16 cellular contexts compared by ENCODE assay signal in genomic region chr13:80783926-80784325, GRCh38.
A peak's percentile ranks its signal among the peaks of the same experiment; 100 is the strongest.
DNase-seq lines count a peak whose midpoint lies in the region; ATAC-seq and TF ChIP-seq lines count a peak whose summit lies in the region.
"Had no signal": no experiment of that assay in that cellular context is flagged by ENCODE, and none has a peak within 500 bp of the region (broad histone marks: within the 10 kb centered on the region; RNA-seq: fewer than 3 reads in every experiment).

No MANE protein-coding gene starts in this region.

- ATAC-seq in HG02870 (IDR thresholded peaks at IDR 0.05; ENCODE audit: unreplicated experiment), result no peak
- ATAC-seq in GM19035 (IDR thresholded peaks at IDR 0.05; ENCODE audit: unreplicated experiment), result no peak

- no peaks in the 10 kb centered on the region for H3F3A ChIP-seq in smooth muscle cell (ENCODE audit: low read depth)

- H3K27ac ChIP-seq in iPS-20b (ENCODE audit: low read length) (no peak overlapping the region), smooth muscle cell (ENCODE audit: low read depth) (peak overlapping the region; percentile 5)

- H3K4me1 ChIP-seq in iPS-20b (ENCODE audit: insufficient read depth, low read length), result peaks cover 8% of the 10 kb centered on the region; the same call in 1 of the 2 replicates
- H3K4me1 ChIP-seq in smooth muscle cell (ENCODE audit: low read depth), result peaks cover 16% of the 10 kb centered on the region

- no peaks in the 10 kb centered on the region for H3K79me2 ChIP-seq in smooth muscle cell (ENCODE audit: low read depth)

- no peak for TF ChIP-seq CTCF in smooth muscle cell (IDR thresholded peaks at IDR 0.05; ENCODE audit: borderline replicate concordance, insufficient read depth, poor library complexity, severe bottlenecking)

- H3K4me2 ChIP-seq in smooth muscle cell, result peak overlapping the region; percentile 11

- no peaks in the 10 kb centered on the region for H3K36me3 ChIP-seq in iPS-20b (ENCODE audit: insufficient read depth, low read depth, low read length)
- no peaks in the 10 kb centered on the region for H3K36me3 ChIP-seq in smooth muscle cell (ENCODE audit: low read depth)

- H3K4me3 ChIP-seq in iPS-20b (ENCODE audit: low read length) (no peak overlapping the region), smooth muscle cell (no peak overlapping the region)

- 0 out of 2 replicates have a peak overlapping the region, but pooled peaks have one; percentile 10 for H3K9ac ChIP-seq in iPS-20b (ENCODE audit: low read depth, low read length)
- H3K9ac ChIP-seq in smooth muscle cell (ENCODE audit: low read depth), result no peak overlapping the region

- H2AFZ ChIP-seq in smooth muscle cell (ENCODE audit: low read depth), result peak overlapping the region; percentile 61

- DNase-seq in NCI-H2107 (lab: John Stamatoyannopoulos, UW), result peak; percentile 25
- DNase-seq in cerebellum (ENCODE audit: low spot score), result peak; percentile 29
- DNase-seq in smooth muscle cell (lab: John Stamatoyannopoulos, UW; ENCODE audit: unreplicated experiment), result no peak
- no peak for DNase-seq in NK-92 treated with Interleukin-12 subunit alpha and Interleukin-12 subunit beta, amount 100 ng/mL, for 24 hours (lab: John Stamatoyannopoulos, UW)
- no peak for DNase-seq in NCI-H748 treated with DMSO at 0.1 percent for 48 hours (lab: John Stamatoyannopoulos, UW)
- DNase-seq: activated CD8-positive, alpha-beta memory T cell treated with anti-CD3 and anti-CD28 coated beads, Interleukin-2, amount 50 U/mL, for 48 hours; activated naive CD8-positive, alpha-beta T cell treated with anti-CD3 and anti-CD28 coated beads, Interleukin-2, amount 10 ng/mL, durations not matched to agents 7 days and 5 days; CD4-positive, CD25-positive, alpha-beta regulatory T cell; GDM1; NCI-H1092; NCI-H510A treated with DMSO at 0.1 percent for 48 hours; SHP77; stimulated activated naive CD4-positive, alpha-beta T cell treated with Interleukin-2 at 50 U/mL for 16 hours had no signal

- H3K9me3 ChIP-seq in iPS-20b (ENCODE audit: insufficient read depth, low read depth, low read length) (no peaks in the 10 kb centered on the region), smooth muscle cell (replicated peaks; ENCODE audit: low read depth) (no peaks in the 10 kb centered on the region)

- no peaks in the 10 kb centered on the region for H4K20me1 ChIP-seq in smooth muscle cell (ENCODE audit: low read depth)

- H3K27me3 ChIP-seq in iPS-20b (ENCODE audit: insufficient read depth, low read length) (no peaks in the 10 kb centered on the region), smooth muscle cell (ENCODE audit: low read depth) (no peaks in the 10 kb centered on the region)

- 44% methylated on average over 2 of the region's 2 CpGs for WGBS in smooth muscle cell (ENCODE audit: low lambda C conversion rate)

Comparison
In these comparisons a context has a peak if more than half of its experiments do, and no peak if none do; other contexts are left out.
1. DNase-seq: peak in NCI-H2107 (single experiment) and cerebellum (single experiment); none in smooth muscle cell (single experiment), NK-92 treated with Interleukin-12 subunit alpha and Interleukin-12 subunit beta, amount 100 ng/mL, for 24 hours (single experiment) and NCI-H748 treated with DMSO at 0.1 percent for 48 hours (single experiment).